ENCODE assay signal across 8 cellular contexts in genomic region chr4:41661447-41662076, GRCh38.
DNase-seq lines count a peak whose midpoint lies in the region; ATAC-seq and TF ChIP-seq lines count a peak whose summit lies in the region.

No MANE protein-coding gene starts in this region.

- 47 to 53% (median 49%) methylated on average over 6 of the region's 6 CpGs for WGBS in psoas muscle, 3 donors

- no peak overlapping the region for H3K9ac ChIP-seq in NT2/D1 (ENCODE audit: insufficient read length, low read depth)

- H3K36me3 ChIP-seq in NT2/D1 (ENCODE audit: insufficient read depth, insufficient read length, low read length) (no peaks in the 10 kb centered on the region), psoas muscle (ENCODE audit: insufficient read depth in 1 of 2, low read depth in 1 of 2) (peaks cover 4 to 38% of the 10 kb centered on the region in 2 donors)

- H3K27ac ChIP-seq in psoas muscle: no peak overlapping the region

- peak; percentile 97 for TF ChIP-seq CTCF in psoas muscle (IDR thresholded peaks at IDR 0.05)

- DNase-seq in Right ventricle myocardium inferior (ENCODE audit: missing footprints): no peak
- DNase-seq in cardiac septum (ENCODE audit: low spot score): no peak
- peak; percentile 20 for DNase-seq in NT2/D1 (ENCODE audit: low read depth, low spot score)
- peak; percentile 24 for DNase-seq in activated naive CD4-positive, alpha-beta T cell treated with anti-CD3 and anti-CD28 coated beads, Interleukin-2, amount 50 U/mL, for 16 hours
- peak; percentile 73 for DNase-seq in Right ventricle myocardium superior
- DNase-seq in psoas muscle: peak; percentile 50 to 74

- intact Hi-C loops in Right ventricle myocardium inferior (cut with DNase I) (loop anchor here (2.0 kb wide), 1 partner anchor 381 kb away; no protein-coding TSS in a partner anchor), cardiac septum (cut with DNase I) (loop anchor here (2.0 kb wide), 1 partner anchor 379 kb away; no protein-coding TSS in a partner anchor), Right ventricle myocardium superior (cut with DNase I) (loop anchor here (5.0 kb wide), 2 partner anchors 379 to 394 kb away; no protein-coding TSS in a partner anchor), psoas muscle (cut with DNase I) (loop anchor here (1.0 to 2.0 kb wide), 2 partner anchors 380 to 381 kb away; no protein-coding TSS in a partner anchor)

- ATAC-seq in Right ventricle myocardium inferior (peak; percentile 56), HG03342 (IDR thresholded peaks at IDR 0.05; ENCODE audit: unreplicated experiment) (peak; percentile 74), Right ventricle myocardium superior (ENCODE audit: poor library complexity) (peak; percentile 68), psoas muscle (peak; percentile 41 to 81 (median 66)), HG03280 (IDR thresholded peaks at IDR 0.05; ENCODE audit: unreplicated experiment) (no peak)

- H3K9me3 ChIP-seq in NT2/D1 (ENCODE audit: insufficient read depth, low read length): no peaks in the 10 kb centered on the region
- H3K9me3 ChIP-seq in psoas muscle: no peaks in the 10 kb centered on the region

- H3K4me1 ChIP-seq in NT2/D1 (ENCODE audit: insufficient read depth, insufficient read length): no peaks in the 10 kb centered on the region
- peaks cover 11% of the 10 kb centered on the region for H3K4me1 ChIP-seq in psoas muscle

- no peak overlapping the region for H3K4me3 ChIP-seq in NT2/D1 (ENCODE audit: insufficient read length, low read depth)
- no peak overlapping the region for H3K4me3 ChIP-seq in psoas muscle

- H3K27me3 ChIP-seq in NT2/D1 (ENCODE audit: insufficient read depth, insufficient read length) (no peaks in the 10 kb centered on the region), psoas muscle (ENCODE audit: insufficient read depth in 3 of 3, low read length in 2 of 3) (no peaks in the 10 kb centered on the region)

Comparison
In these comparisons a context has a peak if more than half of its experiments do, and no peak if none do; other contexts are left out.
1. DNase-seq: peak in NT2/D1 (single experiment), activated naive CD4-positive, alpha-beta T cell treated with anti-CD3 and anti-CD28 coated beads, Interleukin-2, amount 50 U/mL, for 16 hours (single experiment), Right ventricle myocardium superior (single experiment) and psoas muscle (2 of 2); none in Right ventricle myocardium inferior (single experiment) and cardiac septum (single experiment).